In the genomic region with DNA sequence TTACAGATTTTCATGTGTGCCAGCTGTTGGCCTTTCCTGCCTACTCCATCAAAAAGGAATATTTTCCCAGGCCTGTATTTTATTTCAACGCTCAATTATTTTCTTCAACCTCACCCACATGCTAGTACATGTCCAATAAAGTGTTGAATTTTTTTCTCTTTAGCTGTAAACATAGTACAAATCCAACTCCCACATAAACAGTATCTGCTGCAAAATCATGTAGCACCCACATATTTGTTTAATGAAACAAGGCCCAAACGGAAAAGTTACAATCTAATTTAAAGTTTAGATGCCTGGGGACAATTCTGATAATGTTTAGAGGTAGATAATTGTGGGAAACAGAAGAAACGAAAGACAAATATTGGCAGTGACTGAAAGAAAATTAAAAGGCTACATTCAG, we compare ENCODE assay signal across 24 cellular contexts.
DNase-seq lines count a peak whose midpoint lies in the region; ATAC-seq and TF ChIP-seq lines count a peak whose summit lies in the region.
"Had no signal": no experiment of that assay in that cellular context is flagged by ENCODE, and none has a peak within 500 bp of the region (broad histone marks: within the 10 kb centered on the region; RNA-seq: fewer than 3 reads in every experiment).

No MANE protein-coding gene starts in this region.

- H3K27ac Mint-ChIP-seq in MCF 10A (ENCODE audit: low read depth, unreplicated experiment) = no peak overlapping the region
- no peak overlapping the region for H3K27ac Mint-ChIP-seq in activated CD4-positive, alpha-beta memory T cell treated with anti-CD3 and anti-CD28 coated beads for 36 hours
- H3K27ac Mint-ChIP-seq: CD14-positive monocyte; CD4-positive, alpha-beta T cell; CD8-positive, alpha-beta memory T cell; HFFc6 had no signal

- intact Hi-C loops in mammary epithelial cell (cut with micrococcal nuclease) = no loop called here
- intact Hi-C loops in MCF 10A (cut with micrococcal nuclease) = no loop called here
- intact Hi-C loops in activated CD4-positive, alpha-beta memory T cell treated with anti-CD3 and anti-CD28 coated beads for 36 hours (cut with micrococcal nuclease) = no loop called here

- no peaks in the 10 kb centered on the region for H3K27me3 Mint-ChIP-seq in MCF 10A (ENCODE audit: insufficient read depth, unreplicated experiment)
- no peaks in the 10 kb centered on the region for H3K27me3 Mint-ChIP-seq in activated CD4-positive, alpha-beta memory T cell treated with anti-CD3 and anti-CD28 coated beads for 36 hours
- H3K27me3 Mint-ChIP-seq: CD4-positive, alpha-beta T cell; CD8-positive, alpha-beta memory T cell had no signal

- POLR2A ChIA-PET in MCF 10A (lab: Yijun Ruan, JAX) = interaction anchor here (1.0 kb wide), 1 partner anchor 275 kb away, joined by 3 read pairs; the partner anchor contains the start of gene ACVR2A
- POLR2A ChIA-PET in activated CD4-positive, alpha-beta memory T cell treated with anti-CD3 and anti-CD28 coated beads for 36 hours (lab: Charles Lee) = no interaction called here

- no peaks in the 10 kb centered on the region for H3K36me3 Mint-ChIP-seq in MCF 10A (ENCODE audit: insufficient read depth, unreplicated experiment)
- H3K36me3 Mint-ChIP-seq in activated CD4-positive, alpha-beta memory T cell treated with anti-CD3 and anti-CD28 coated beads for 36 hours = no peaks in the 10 kb centered on the region
- H3K36me3 Mint-ChIP-seq: CD8-positive, alpha-beta memory T cell had no signal

- TF ChIP-seq CTCF in mammary epithelial cell (conservative IDR thresholded peaks at IDR 0.05 in 1 of 2, IDR thresholded peaks at IDR 0.05 in 1 of 2; ENCODE audit: extremely low read depth in 1 of 2, insufficient read depth in 1 of 2, low read depth in 1 of 2, low read length in 2 of 2) (no peak), MCF 10A (IDR thresholded peaks at IDR 0.05; ENCODE audit: unreplicated experiment) (no peak), epithelial cell of esophagus (IDR thresholded peaks at IDR 0.05; ENCODE audit: insufficient read depth, low read depth, low read length, missing control alignments) (no peak), foreskin keratinocyte (conservative IDR thresholded peaks at IDR 0.05) (no peak)

- no peaks in the 10 kb centered on the region for H3K27me3 ChIP-seq in mammary epithelial cell (ENCODE audit: insufficient read depth, low read length)
- H3K27me3 ChIP-seq in foreskin keratinocyte = no peaks in the 10 kb centered on the region
- H3K27me3 ChIP-seq: BE2C; BLaER1 treated with 17β-estradiol and CSF1 and Interleukin-3, amounts not matched to agents 10 nM and 100 nM had no signal

- H3K4me3 Mint-ChIP-seq in MCF 10A (ENCODE audit: unreplicated experiment) = no peak overlapping the region
- H3K4me3 Mint-ChIP-seq in activated CD4-positive, alpha-beta memory T cell treated with anti-CD3 and anti-CD28 coated beads for 36 hours = no peak overlapping the region
- H3K4me3 Mint-ChIP-seq: CD14-positive monocyte; CD4-positive, alpha-beta T cell; CD8-positive, alpha-beta memory T cell; HFFc6 had no signal

- H3K27ac ChIP-seq in mammary epithelial cell (ENCODE audit: insufficient read depth, low read depth, low read length) (no peak overlapping the region), foreskin keratinocyte (no peak overlapping the region)
- H3K27ac ChIP-seq: A549; BLaER1 treated with 17β-estradiol and CSF1 and Interleukin-3, amounts not matched to agents 10 nM and 100 nM had no signal

- no peak overlapping the region for H3K9ac ChIP-seq in mammary epithelial cell (ENCODE audit: insufficient read depth, low read length)
- H3K9ac ChIP-seq: BLaER1 treated with 17β-estradiol and CSF1 and Interleukin-3, amounts not matched to agents 10 nM and 100 nM had no signal

- WGBS in mammary epithelial cell (ENCODE audit: low coverage, missing lambda C conversion rate) = 7% methylated on average over 3 of the region's 3 CpGs

- peak; percentile 19 for ATAC-seq in foreskin keratinocyte
- ATAC-seq: A549, GM12878 had no signal

- H3K79me2 ChIP-seq in mammary epithelial cell (ENCODE audit: insufficient read depth, low read length) = no peaks in the 10 kb centered on the region

- H3K4me3 ChIP-seq in mammary epithelial cell (replicated peaks in 1 of 3; ENCODE audit: insufficient read depth in 1 of 3, low read depth in 2 of 3, low read length in 3 of 3) = no peak overlapping the region
- H3K4me3 ChIP-seq in epithelial cell of esophagus (ENCODE audit: low read length) = no peak overlapping the region
- H3K4me3 ChIP-seq: A549; BLaER1 treated with 17β-estradiol and CSF1 and Interleukin-3, amounts not matched to agents 10 nM and 100 nM; GM12878; HAP-1 had no signal

- peak; percentile 50 for DNase-seq in mammary epithelial cell
- no peak for DNase-seq in MCF 10A (ENCODE audit: unreplicated experiment)
- DNase-seq in epithelial cell of esophagus (ENCODE audit: low read depth) = peak; percentile 56
- DNase-seq in foreskin keratinocyte = peak; percentile 55 to 79
- no peak for DNase-seq in NCI-H2081 (lab: John Stamatoyannopoulos, UW)
- DNase-seq in activated CD4-positive, alpha-beta memory T cell treated with anti-CD3 and anti-CD28 coated beads for 36 hours = no peak
- DNase-seq in NCI-H510A treated with DMSO at 0.1 percent for 48 hours (lab: John Stamatoyannopoulos, UW) = no peak
- DNase-seq: 8988T; ACHN; AML-193; BE2C; CD4-positive, alpha-beta T cell; CD8-positive, alpha-beta memory T cell; DMS 273 treated with DMSO at 0.1 percent for 48 hours; DMS79; EL; GDM1; GOT3; HFFc6 had no signal

- H3K4me1 ChIP-seq in mammary epithelial cell (ENCODE audit: insufficient read depth, low read length) = peaks cover 4% of the 10 kb centered on the region
- H3K4me1 ChIP-seq in foreskin keratinocyte = peaks cover 7% of the 10 kb centered on the region
- H3K4me1 ChIP-seq: A549; BE2C; BLaER1 treated with 17β-estradiol and CSF1 and Interleukin-3, amounts not matched to agents 10 nM and 100 nM had no signal

- no peaks in the 10 kb centered on the region for H4K20me1 ChIP-seq in mammary epithelial cell (ENCODE audit: insufficient read depth, low read length)
- H4K20me1 ChIP-seq: BLaER1 treated with 17β-estradiol and CSF1 and Interleukin-3, amounts not matched to agents 10 nM and 100 nM had no signal

- peaks cover 8% of the 10 kb centered on the region for H3K4me1 Mint-ChIP-seq in MCF 10A (ENCODE audit: insufficient read depth, unreplicated experiment)
- no peaks in the 10 kb centered on the region for H3K4me1 Mint-ChIP-seq in activated CD4-positive, alpha-beta memory T cell treated with anti-CD3 and anti-CD28 coated beads for 36 hours (ENCODE audit: low read depth)
- H3K4me1 Mint-ChIP-seq: CD8-positive, alpha-beta memory T cell had no signal

- peak overlapping the region; percentile 21 for H2AFZ ChIP-seq in mammary epithelial cell (ENCODE audit: low read depth, low read length)

- H3K4me2 ChIP-seq in mammary epithelial cell (ENCODE audit: insufficient read depth, low read depth, low read length) = no peak overlapping the region
- H3K4me2 ChIP-seq: A549; BLaER1 treated with 17β-estradiol and CSF1 and Interleukin-3, amounts not matched to agents 10 nM and 100 nM had no signal

- H3K36me3 ChIP-seq in mammary epithelial cell (ENCODE audit: insufficient read depth, low read length) = no peaks in the 10 kb centered on the region
- H3K36me3 ChIP-seq: BE2C; BLaER1 treated with 17β-estradiol and CSF1 and Interleukin-3, amounts not matched to agents 10 nM and 100 nM; HAP-1 had no signal

- in situ Hi-C loops in mammary epithelial cell (cut with MboI; ENCODE audit: low sequenced_read_pairs in 2 of 2) = no loop called here

- dilution Hi-C loops in mammary epithelial cell (cut with HindIII; ENCODE audit: low sequenced_read_pairs) = no loop called here

- no TSS peak for BruUV-seq in mammary epithelial cell (replicated peaks; lab: Mats Ljungman, UMichigan)
- no TSS peak for BruUV-seq in MCF 10A (replicated peaks; lab: Mats Ljungman, UMichigan)

- H3K9me3 ChIP-seq in mammary epithelial cell (replicated peaks; ENCODE audit: insufficient read depth, low read length) = peaks cover 5% of the 10 kb centered on the region
- H3K9me3 ChIP-seq: A549, BE2C, HAP-1 had no signal

- no peaks in the 10 kb centered on the region for H3K9me3 Mint-ChIP-seq in MCF 10A (ENCODE audit: unreplicated experiment)
- peaks cover 7% of the 10 kb centered on the region for H3K9me3 Mint-ChIP-seq in activated CD4-positive, alpha-beta memory T cell treated with anti-CD3 and anti-CD28 coated beads for 36 hours
- H3K9me3 Mint-ChIP-seq: CD4-positive, alpha-beta T cell had no signal

- CTCF ChIA-PET in mammary epithelial cell (lab: Charles Lee; ENCODE audit: low non-redundant PET) = no interaction called here
- CTCF ChIA-PET in MCF 10A (lab: Yijun Ruan, JAX) = no interaction called here
- CTCF ChIA-PET in activated CD4-positive, alpha-beta memory T cell treated with anti-CD3 and anti-CD28 coated beads for 36 hours (lab: Charles Lee) = no interaction called here

Comparison
In these comparisons a context has a peak if more than half of its experiments do, and no peak if none do; other contexts are left out.
1. DNase-seq: peak in mammary epithelial cell (single experiment), epithelial cell of esophagus (single experiment) and foreskin keratinocyte (2 of 2); none in MCF 10A (single experiment), NCI-H2081 (0 of 2), activated CD4-positive, alpha-beta memory T cell treated with anti-CD3 and anti-CD28 coated beads for 36 hours (single experiment) and NCI-H510A treated with DMSO at 0.1 percent for 48 hours (single experiment).